9 cellular contexts compared by ENCODE assay signal in genomic region chr4:54677853-54678650, GRCh38. TPM values are rescaled to one million over a fixed set of nuclear protein-coding genes. Genes with fewer than 3 reads are reported as not detected.
"Had no signal": no experiment of that assay in that cellular context is flagged by ENCODE, and none has a peak within 500 bp of the region (broad histone marks: within the 10 kb centered on the region; RNA-seq: fewer than 3 reads in every experiment).

No MANE protein-coding gene starts in this region.

- H3K4me3 ChIP-seq: HAP-1, K562 had no signal

- H3K9me3 ChIP-seq: HAP-1 had no signal

- FAIRE-seq: HTR-8/SVneo had no signal

- ATAC-seq: HCT116 had no signal

- DNase-seq: GOT3, HFFc6, IMR-90, KG1 had no signal

- H3K27ac Mint-ChIP-seq: HFFc6 had no signal

- H3K36me3 ChIP-seq: HAP-1 had no signal

- H3K4me3 Mint-ChIP-seq: HFFc6 had no signal

- H3K9me3 Mint-ChIP-seq: HFFc6 had no signal

RNA-seq across cellular contexts. Expression of gene KIT, which starts 20.3 kb away (rescaled TPM):
- total RNA-seq: HT-29 had no signal
